ENCODE assay signal across 9 cellular contexts in the genomic region with DNA sequence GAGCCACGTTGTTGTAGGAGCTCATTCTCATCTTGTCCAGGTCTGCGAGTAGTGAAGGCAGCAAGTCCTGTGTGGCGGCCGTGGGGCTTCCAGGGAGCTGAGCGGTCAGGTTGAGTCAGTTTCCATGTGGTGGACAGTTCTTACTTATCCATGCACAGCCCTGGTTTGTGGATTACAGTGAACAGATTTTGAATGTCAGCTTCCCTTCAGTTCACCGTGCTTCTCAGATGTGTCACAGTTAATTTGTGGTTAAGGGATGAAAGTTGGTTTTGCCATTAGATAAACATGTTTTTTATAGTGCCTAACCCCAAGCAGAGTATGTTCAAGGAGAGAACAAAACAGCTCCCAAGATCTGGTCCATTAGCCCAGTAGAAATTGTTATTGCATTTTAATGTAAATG.
DNase-seq lines count a peak whose midpoint lies in the region; ATAC-seq, FAIRE-seq and TF ChIP-seq lines count a peak whose summit lies in the region.
"Had no signal": no experiment of that assay in that cellular context is flagged by ENCODE, and none has a peak within 500 bp of the region (broad histone marks: within the 10 kb centered on the region; RNA-seq: fewer than 3 reads in every experiment).

No MANE protein-coding gene starts in this region.

- H3K4me1 ChIP-seq in DND-41 (ENCODE audit: insufficient read depth, low read length) (peaks cover 53% of the 10 kb centered on the region), K562 (replicated peaks in 1 of 2; ENCODE audit: control insufficient read depth in 2 of 2, insufficient read depth in 2 of 2, low read length in 2 of 2) (peaks cover 15 to 17% of the 10 kb centered on the region in 2 experiments; a peak in 4 of 5 replicates), psoas muscle (peaks cover 39% of the 10 kb centered on the region)

- H3K79me2 ChIP-seq in DND-41 (ENCODE audit: insufficient read depth, low read length) (peaks cover 89% of the 10 kb centered on the region), K562 (ENCODE audit: control insufficient read depth, insufficient read depth, low read length) (peaks cover 52% of the 10 kb centered on the region)

- ATAC-seq in DND-41 (ENCODE audit: insufficient read depth, low read depth) (peak; percentile 52), K562 (no peak), psoas muscle (no peak), HG03108 (IDR thresholded peaks at IDR 0.05; ENCODE audit: unreplicated experiment) (no peak), HG02642 (IDR thresholded peaks at IDR 0.05; ENCODE audit: poor library complexity, unreplicated experiment) (no peak)

- H2AFZ ChIP-seq in DND-41 (ENCODE audit: low read depth, low read length) (no peak overlapping the region), K562 (ENCODE audit: low read depth, low read length) (no peak overlapping the region)

- peak overlapping the region; percentile 41 for H3K27ac ChIP-seq in DND-41 (ENCODE audit: low read length)
- no peak overlapping the region for H3K27ac ChIP-seq in K562 (ENCODE audit: extremely low read depth, low read depth, low read length)
- peak overlapping the region; percentile 64 for H3K27ac ChIP-seq in psoas muscle

- DNase-seq in DND-41 (no peak), LHCN-M2 (ENCODE audit: low read depth) (peak; percentile 96), K562 (ENCODE audit: extremely low read depth in 1 of 4, low spot score in 3 of 4) (no peak), psoas muscle (no peak), activated gamma-delta T cell treated with Interleukin-2 at 50 U/mL for 16 hours (no peak)
- DNase-seq: NCI-H1105 had no signal

- TF ChIP-seq POLR2A in K562 (conservative IDR thresholded peaks at IDR 0.05): no peak

- H3K4me2 ChIP-seq in DND-41 (ENCODE audit: insufficient read depth, low read length) (no peak overlapping the region), K562 (ENCODE audit: insufficient read depth, low read length) (no peak overlapping the region)

- 46% methylated on average over 6 of the region's 6 CpGs for WGBS in K562 (ENCODE audit: insufficient coverage, low coverage, missing lambda C conversion rate)
- 71 to 85% (median 72%) methylated on average over 6 of the region's 6 CpGs for WGBS in psoas muscle, 3 donors

- no peaks in the 10 kb centered on the region for H3K9me3 ChIP-seq in DND-41 (ENCODE audit: insufficient read depth, low read length, severe bottlenecking)
- H3K9me3 ChIP-seq in K562 (replicated peaks; ENCODE audit: control insufficient read depth, insufficient read depth, low read depth, low read length): no peaks in the 10 kb centered on the region
- no peaks in the 10 kb centered on the region for H3K9me3 ChIP-seq in psoas muscle

- no peak overlapping the region for H3K4me3 ChIP-seq in DND-41 (ENCODE audit: low read depth in 1 of 2, low read length in 2 of 2)
- no peak overlapping the region for H3K4me3 ChIP-seq in K562
- H3K4me3 ChIP-seq in psoas muscle: no peak overlapping the region

- H3K9me1 ChIP-seq in K562 (ENCODE audit: control insufficient read depth, insufficient read depth, low read length): no peaks in the 10 kb centered on the region

- H3K27me3 ChIP-seq in DND-41 (ENCODE audit: insufficient read depth, low read length, poor library complexity) (no peaks in the 10 kb centered on the region), K562 (ENCODE audit: control insufficient read depth in 2 of 2, insufficient read depth in 2 of 2, low read length in 2 of 2) (no peaks in the 10 kb centered on the region), psoas muscle (ENCODE audit: insufficient read depth in 3 of 3, low read length in 2 of 3) (no peaks in the 10 kb centered on the region)

- TF ChIP-seq RAD21 in K562 (CRISPR knock-in tag; conservative IDR thresholded peaks at IDR 0.05 in 1 of 2, IDR thresholded peaks at IDR 0.05 in 1 of 2): no peak

- H4K20me1 ChIP-seq in DND-41 (ENCODE audit: insufficient read depth, low read length) (peaks cover 27% of the 10 kb centered on the region; the same call in 1 of the 2 replicates), K562 (replicated peaks; ENCODE audit: control insufficient read depth, insufficient read depth, low read length) (peaks cover 15% of the 10 kb centered on the region; the same call in 1 of the 2 replicates)

- in situ Hi-C loops in K562 (cut with MboI): no loop called here

- intact Hi-C loops in K562 (cut with micrococcal nuclease) (loop anchor here (5.0 kb wide), 1 partner anchor 70 kb away; no protein-coding TSS in a partner anchor), psoas muscle (cut with DNase I) (no loop called here)

- H3K36me3 ChIP-seq in DND-41 (ENCODE audit: insufficient read depth, low read length): peaks cover 16% of the 10 kb centered on the region
- peaks cover 9% of the 10 kb centered on the region; the same call in 2 of the 3 replicates for H3K36me3 ChIP-seq in K562 (ENCODE audit: control insufficient read depth, insufficient read depth, low read length)
- peaks cover 0 to 8% of the 10 kb centered on the region in 2 donors for H3K36me3 ChIP-seq in psoas muscle (ENCODE audit: insufficient read depth in 1 of 2, low read depth in 1 of 2)

- TF ChIP-seq EP300 in K562 (IDR thresholded peaks at IDR 0.05; ENCODE audit: low read length): no peak

- CTCF ChIA-PET in K562 (lab: Yijun Ruan, JAX; ENCODE audit: low intra/inter-chr PET ratio): interaction anchor here (0.7 kb wide), 1 partner anchor 18 kb away, joined by 3 read pairs; no protein-coding TSS in a partner anchor

- no TSS peak for BruUV-seq in K562 (replicated peaks; lab: Mats Ljungman, UMichigan)

- no peak for TF ChIP-seq CTCF in DND-41 (IDR thresholded peaks at IDR 0.05; ENCODE audit: borderline replicate concordance, extremely low read depth, low read length, poor library complexity, severe bottlenecking)
- TF ChIP-seq CTCF in K562 (IDR thresholded peaks at IDR 0.05 in 2 of 3, conservative IDR thresholded peaks at IDR 0.05 in 1 of 3; ENCODE audit: insufficient read depth in 2 of 3, low read depth in 1 of 3, low read length in 3 of 3): no peak
- no peak for TF ChIP-seq CTCF in psoas muscle (IDR thresholded peaks at IDR 0.05)

- H3K9ac ChIP-seq in DND-41 (ENCODE audit: low read depth, low read length) (no peak overlapping the region), K562 (ENCODE audit: insufficient read depth in 1 of 2, low read depth in 2 of 2, low read length in 2 of 2) (no peak overlapping the region)

- peak; percentile 6 for FAIRE-seq in K562 (lab: Jason Lieb, UNC)
- FAIRE-seq: colon had no signal

- POLR2A ChIA-PET in K562 (lab: Yijun Ruan, JAX): interaction anchor here (1.1 kb wide), 1 partner anchor 11 kb away, joined by 4 read pairs; no protein-coding TSS in a partner anchor

TF ChIP-seq in K562, 482 proteins besides CTCF, POLR2A, EP300 and RAD21:
- TF ChIP-seq CHD1 (IDR thresholded peaks at IDR 0.05; ENCODE audit: low read length): no peak
- TF ChIP-seq, protein P1, sequence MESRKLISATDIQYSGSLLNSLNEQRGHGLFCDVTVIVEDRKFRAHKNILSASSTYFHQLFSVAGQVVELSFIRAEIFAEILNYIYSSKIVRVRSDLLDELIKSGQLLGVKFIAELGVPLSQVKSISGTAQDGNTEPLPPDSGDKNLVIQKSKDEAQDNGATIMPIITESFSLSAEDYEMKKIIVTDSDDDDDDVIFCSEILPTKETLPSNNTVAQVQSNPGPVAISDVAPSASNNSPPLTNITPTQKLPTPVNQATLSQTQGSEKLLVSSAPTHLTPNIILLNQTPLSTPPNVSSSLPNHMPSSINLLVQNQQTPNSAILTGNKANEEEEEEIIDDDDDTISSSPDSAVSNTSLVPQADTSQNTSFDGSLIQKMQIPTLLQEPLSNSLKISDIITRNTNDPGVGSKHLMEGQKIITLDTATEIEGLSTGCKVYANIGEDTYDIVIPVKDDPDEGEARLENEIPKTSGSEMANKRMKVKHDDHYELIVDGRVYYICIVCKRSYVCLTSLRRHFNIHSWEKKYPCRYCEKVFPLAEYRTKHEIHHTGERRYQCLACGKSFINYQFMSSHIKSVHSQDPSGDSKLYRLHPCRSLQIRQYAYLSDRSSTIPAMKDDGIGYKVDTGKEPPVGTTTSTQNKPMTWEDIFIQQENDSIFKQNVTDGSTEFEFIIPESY (CRISPR knock-in tag; IDR thresholded peaks at IDR 0.05): peak; percentile 59; the same call in 1 of the 2 replicates
